In the genomic region with DNA sequence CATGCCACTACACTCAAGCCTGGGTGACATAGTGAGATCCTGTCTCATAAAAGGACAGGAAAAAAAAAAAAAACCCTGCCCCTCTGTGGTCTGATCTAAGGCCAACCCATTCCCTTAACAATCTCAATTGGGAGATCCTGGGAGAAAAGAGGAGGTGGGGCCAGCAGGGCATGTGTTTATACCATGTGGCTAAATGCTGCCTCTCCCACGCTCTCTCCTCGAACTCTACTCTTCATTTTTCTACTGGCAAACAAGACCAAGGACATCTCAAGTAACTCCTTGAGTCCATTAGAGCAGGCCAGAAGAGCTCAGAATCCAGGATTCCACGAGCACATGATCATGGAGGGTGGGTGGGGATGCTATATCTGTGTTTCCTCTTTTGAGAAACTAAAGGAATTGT, we compare ENCODE assay signal across 31 cellular contexts.
"Had no signal": no experiment of that assay in that cellular context is flagged by ENCODE, and none has a peak within 500 bp of the region (broad histone marks: within the 10 kb centered on the region; RNA-seq: fewer than 3 reads in every experiment).

No MANE protein-coding gene starts in this region.

- H3K4me3 Mint-ChIP-seq: activated B cell treated with CpG ODN at 0.5 μM for 24 hours; activated CD8-positive, alpha-beta T cell treated with anti-CD3 and anti-CD28 coated beads for 36 hours; activated naive CD8-positive, alpha-beta T cell; activated T-cell treated with anti-CD3 and anti-CD28 coated beads, Interleukin-2, amount 50 U/mL, for 4 hours; activated T-helper 17 cell treated with anti-CD3 and anti-CD28 coated beads, Interleukin-2, amount 50 U/mL, for 72 hours; T-helper 17 cell; T-helper 2 cell treated with Interferon-gamma antibody and Interleukin-4, amounts not matched to agents 5 μg/mL and 100 μg/mL, for 36 hours had no signal

- H3K27ac Mint-ChIP-seq: activated B cell treated with CpG ODN at 0.5 μM for 24 hours; activated CD8-positive, alpha-beta T cell treated with anti-CD3 and anti-CD28 coated beads for 36 hours; activated naive CD8-positive, alpha-beta T cell; activated T-helper 17 cell treated with anti-CD3 and anti-CD28 coated beads, Interleukin-2, amount 50 U/mL, for 72 hours; T-helper 17 cell; T-helper 2 cell treated with Interferon-gamma antibody and Interleukin-4, amounts not matched to agents 5 μg/mL and 100 μg/mL, for 36 hours had no signal

- H3K36me3 Mint-ChIP-seq: activated naive CD8-positive, alpha-beta T cell had no signal

- H3K27me3 Mint-ChIP-seq: activated T-helper 17 cell treated with anti-CD3 and anti-CD28 coated beads, Interleukin-2, amount 50 U/mL, for 72 hours had no signal

- FAIRE-seq: astrocyte, colon, frontal cortex had no signal

- H3K9me3 Mint-ChIP-seq: activated B cell treated with CpG ODN at 0.5 μM for 24 hours; activated CD8-positive, alpha-beta T cell treated with anti-CD3 and anti-CD28 coated beads for 36 hours; activated T-cell treated with anti-CD3 and anti-CD28 coated beads, Interleukin-2, amount 50 U/mL, for 4 hours; activated T-helper 17 cell treated with anti-CD3 and anti-CD28 coated beads, Interleukin-2, amount 50 U/mL, for 72 hours; T-helper 2 cell treated with Interferon-gamma antibody and Interleukin-4, amounts not matched to agents 5 μg/mL and 100 μg/mL, for 36 hours had no signal

- ATAC-seq: activated CD4-positive, CD25-positive, alpha-beta regulatory T cell treated with anti-CD3 and anti-CD28 coated beads, Interleukin-2, amount 50 U/mL, for 24 hours; activated CD8-positive, alpha-beta T cell treated with anti-CD3 and anti-CD28 coated beads for 36 hours; activated T-cell treated with anti-CD3 and anti-CD28 coated beads, Interleukin-2, amount 50 U/mL, for 4 hours; activated T-helper 17 cell treated with anti-CD3 and anti-CD28 coated beads, Interleukin-2, amount 50 U/mL, for 72 hours; esophagus mucosa; T-helper 17 cell had no signal

- DNase-seq: activated B cell treated with CpG ODN at 0.5 μM for 24 hours; activated CD4-positive, alpha-beta T cell treated with anti-CD3 and anti-CD28 coated beads for 48 hours; activated CD4-positive, alpha-beta T cell treated with anti-CD3 and anti-CD28 coated beads, Interleukin-2, amount 50 U/mL, for 1 hour; activated CD4-positive, alpha-beta T cell treated with anti-CD3 and anti-CD28 coated beads, Interleukin-2, amount 50 U/mL, for 48 hours; activated CD8-positive, alpha-beta memory T cell treated with anti-CD3 and anti-CD28 coated beads for 24 hours; activated CD8-positive, alpha-beta T cell treated with anti-CD3 and anti-CD28 coated beads for 36 hours; activated effector memory CD4-positive, alpha-beta T cell treated with Interleukin-2 at 50 U/mL for 16 hours; activated gamma-delta T cell treated with Interleukin-2 at 50 U/mL for 16 hours; activated naive CD4-positive, alpha-beta T cell treated with anti-CD3 and anti-CD28 coated beads, Interleukin-2, amount 50 U/mL, for 16 hours; activated naive CD4-positive, alpha-beta T cell treated with Interleukin-2 at 50 U/mL for 16 hours; activated T-cell treated with anti-CD3 and anti-CD28 coated beads, Interleukin-2, amount 50 U/mL, for 4 hours; amniotic stem cell; anterior cingulate cortex; caudate nucleus; cortex of kidney; dermis blood vessel endothelial cell; effector CD8-positive, alpha-beta T cell; foreskin fibroblast; head of caudate nucleus; T-helper 1 cell; T-helper 17 cell; T1000; WERI-Rb-1 had no signal

- H3K4me1 Mint-ChIP-seq: activated B cell treated with CpG ODN at 0.5 μM for 24 hours; activated T-helper 17 cell treated with anti-CD3 and anti-CD28 coated beads, Interleukin-2, amount 50 U/mL, for 72 hours; T-helper 17 cell had no signal

- H3K27ac ChIP-seq: WERI-Rb-1 had no signal

- H3K36me3 ChIP-seq: WERI-Rb-1 had no signal
